22 cellular contexts compared by ENCODE assay signal in the genomic region with DNA sequence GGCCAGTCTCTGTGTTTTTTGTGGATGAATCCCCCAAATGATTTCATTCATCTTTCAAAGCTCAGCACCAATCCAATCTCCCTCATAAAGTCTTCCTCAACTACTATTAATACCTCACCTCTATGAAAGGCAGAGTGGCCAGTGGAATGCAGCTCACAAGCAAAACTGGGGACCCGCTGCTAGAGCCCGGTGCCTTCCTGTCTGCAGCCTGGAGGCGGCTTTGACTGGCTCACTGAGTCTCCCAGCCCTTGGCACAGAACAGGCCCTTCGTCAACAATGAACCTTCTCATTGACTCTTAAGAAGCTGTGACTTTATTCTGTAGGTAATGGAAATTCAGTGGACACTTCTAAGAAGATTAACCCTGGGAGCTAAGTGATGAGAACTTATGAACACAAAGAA.
DNase-seq lines count a peak whose midpoint lies in the region; ATAC-seq and TF ChIP-seq lines count a peak whose summit lies in the region.
"Had no signal": no experiment of that assay in that cellular context is flagged by ENCODE, and none has a peak within 500 bp of the region (broad histone marks: within the 10 kb centered on the region; RNA-seq: fewer than 3 reads in every experiment).

No MANE protein-coding gene starts in this region.

- peaks cover 12% of the 10 kb centered on the region for H3K4me1 Mint-ChIP-seq in neural progenitor cell
- peaks cover 0 to 17% (median 5%) of the 10 kb centered on the region in 7 donors for H3K4me1 Mint-ChIP-seq in naive thymus-derived CD4-positive, alpha-beta T cell

- H3K79me2 ChIP-seq in hepatocyte, result no peaks in the 10 kb centered on the region
- no peaks in the 10 kb centered on the region for H3K79me2 ChIP-seq in neural progenitor cell (ENCODE audit: low read depth)

- intact Hi-C loops in naive thymus-derived CD4-positive, alpha-beta T cell (cut with micrococcal nuclease), result no loop called here

- no peaks in the 10 kb centered on the region for H3K9me2 ChIP-seq in hepatocyte (replicated peaks; ENCODE audit: insufficient read depth)

- H3K36me3 ChIP-seq in hepatocyte (replicated peaks; ENCODE audit: insufficient read depth, low read depth) (no peaks in the 10 kb centered on the region), neural progenitor cell (no peaks in the 10 kb centered on the region)
- H3K36me3 ChIP-seq in naive thymus-derived CD4-positive, alpha-beta T cell (ENCODE audit: control insufficient read depth in 2 of 3, insufficient read depth in 3 of 3, low read length in 3 of 3), result no peaks in the 10 kb centered on the region
- H3K36me3 ChIP-seq: HAP-1, MG63, Peyer's patch had no signal

- ATAC-seq in naive thymus-derived CD4-positive, alpha-beta T cell, result no peak
- no peak for ATAC-seq in HG02678 (IDR thresholded peaks at IDR 0.05; ENCODE audit: unreplicated experiment)
- ATAC-seq: CD8-positive, alpha-beta T cell; K562 had no signal

- H3K27ac ChIP-seq in hepatocyte, result peak overlapping the region; percentile 35
- no peak overlapping the region for H3K27ac ChIP-seq in neural progenitor cell
- H3K27ac ChIP-seq in naive thymus-derived CD4-positive, alpha-beta T cell (ENCODE audit: low read depth, low read length), result no peak overlapping the region
- H3K27ac ChIP-seq: GM23248 had no signal

- CTCF ChIA-PET in naive thymus-derived CD4-positive, alpha-beta T cell (lab: Charles Lee), result no interaction called here

- H2AFZ ChIP-seq in hepatocyte (no peak overlapping the region), neural progenitor cell (replicated peaks) (no peak overlapping the region)
- H2AFZ ChIP-seq: GM23248 had no signal

- H3K4me1 ChIP-seq in hepatocyte (ENCODE audit: insufficient read depth), result peaks cover 3% of the 10 kb centered on the region
- peaks cover 18% of the 10 kb centered on the region for H3K4me1 ChIP-seq in neural progenitor cell
- H3K4me1 ChIP-seq in naive thymus-derived CD4-positive, alpha-beta T cell (ENCODE audit: control insufficient read depth in 2 of 2, insufficient read depth in 2 of 2, low read length in 2 of 2), result peaks cover 0 to 2% of the 10 kb centered on the region in 2 donors
- H3K4me1 ChIP-seq: HAP-1, Peyer's patch had no signal

- DNase-seq in NCI-H82 (lab: John Stamatoyannopoulos, UW) (peak; percentile 36), NCI-H82 treated with DMSO at 0.1 percent for 48 hours (lab: John Stamatoyannopoulos, UW; ENCODE audit: unreplicated experiment) (no peak), hepatocyte (ENCODE audit: low spot score) (no peak), neural progenitor cell (ENCODE audit: low spot score) (peak; percentile 53), NCI-H2029 treated with DMSO at 0.1 percent for 48 hours (lab: John Stamatoyannopoulos, UW) (no peak), SK-N-DZ (ENCODE audit: low spot score) (no peak)
- DNase-seq in naive thymus-derived CD4-positive, alpha-beta T cell, result no peak
- DNase-seq: AML-193; CD8-positive, alpha-beta T cell; EL; GM23248; MG63; NCI-H1048; NCI-H1417 treated with DMSO at 0.1 percent for 48 hours; NCI-H187; NCI-H226; NCI-H510A treated with DMSO at 0.1 percent for 48 hours; NCI-H774; Peyer's patch had no signal

- peaks cover 6% of the 10 kb centered on the region for H3K27me3 Mint-ChIP-seq in neural progenitor cell (ENCODE audit: insufficient read depth, low read depth)
- H3K27me3 Mint-ChIP-seq in naive thymus-derived CD4-positive, alpha-beta T cell, result no peaks in the 10 kb centered on the region

- H3K27me3 ChIP-seq in hepatocyte, result no peaks in the 10 kb centered on the region
- H3K27me3 ChIP-seq in neural progenitor cell, result no peaks in the 10 kb centered on the region
- no peaks in the 10 kb centered on the region for H3K27me3 ChIP-seq in naive thymus-derived CD4-positive, alpha-beta T cell (ENCODE audit: control insufficient read depth in 2 of 2, insufficient read depth in 2 of 2, low read length in 2 of 2)
- H3K27me3 ChIP-seq: MG63, Peyer's patch had no signal

- H3F3A ChIP-seq in neural progenitor cell (ENCODE audit: low read depth), result peaks cover 4% of the 10 kb centered on the region

- TF ChIP-seq CTCF in hepatocyte (IDR thresholded peaks at IDR 0.05; ENCODE audit: poor library complexity) (no peak), neural progenitor cell (IDR thresholded peaks at IDR 0.05) (no peak)

- H3K4me3 Mint-ChIP-seq in neural progenitor cell, result no peak overlapping the region
- no peak overlapping the region for H3K4me3 Mint-ChIP-seq in naive thymus-derived CD4-positive, alpha-beta T cell
- H3K4me3 Mint-ChIP-seq: CD8-positive, alpha-beta T cell had no signal

- H4K20me1 ChIP-seq in hepatocyte (ENCODE audit: insufficient read depth, poor library complexity, severe bottlenecking), result no peaks in the 10 kb centered on the region
- no peaks in the 10 kb centered on the region for H4K20me1 ChIP-seq in neural progenitor cell (ENCODE audit: low read depth)

- 72% methylated on average over 4 of the region's 4 CpGs for WGBS in hepatocyte (ENCODE audit: low lambda C conversion rate, missing lambda C conversion rate)

- H3K9ac ChIP-seq in neural progenitor cell, result no peak overlapping the region
- H3K9ac ChIP-seq: GM23248 had no signal

- POLR2A ChIA-PET in naive thymus-derived CD4-positive, alpha-beta T cell (lab: Charles Lee), result interaction anchor here (0.6 to 0.7 kb wide), 2 partner anchors 9 to 854 kb away, joined by 4 to 5 read pairs; no protein-coding TSS in a partner anchor

- no peaks in the 10 kb centered on the region for H3K9me3 ChIP-seq in hepatocyte (ENCODE audit: low read depth)
- no peaks in the 10 kb centered on the region for H3K9me3 ChIP-seq in neural progenitor cell (ENCODE audit: low read depth)
- H3K9me3 ChIP-seq in naive thymus-derived CD4-positive, alpha-beta T cell (ENCODE audit: control insufficient read depth in 2 of 3, low read length in 3 of 3), result no peaks in the 10 kb centered on the region
- H3K9me3 ChIP-seq: HAP-1, MG63, Peyer's patch had no signal

- H3K4me2 ChIP-seq in hepatocyte (no peak overlapping the region), neural progenitor cell (no peak overlapping the region)

- H3K9me3 Mint-ChIP-seq in neural progenitor cell, result no peaks in the 10 kb centered on the region
- no peaks in the 10 kb centered on the region for H3K9me3 Mint-ChIP-seq in naive thymus-derived CD4-positive, alpha-beta T cell
- H3K9me3 Mint-ChIP-seq: CD8-positive, alpha-beta T cell had no signal

- no peaks in the 10 kb centered on the region for H3K36me3 Mint-ChIP-seq in neural progenitor cell
- H3K36me3 Mint-ChIP-seq in naive thymus-derived CD4-positive, alpha-beta T cell, result peaks cover 0 to 5% (median 0%) of the 10 kb centered on the region in 5 donors
- H3K36me3 Mint-ChIP-seq: CD8-positive, alpha-beta T cell had no signal

- peak overlapping the region; percentile 43 for H3K27ac Mint-ChIP-seq in neural progenitor cell
- peak overlapping the region in 1 of 9 donors; percentile 20 for H3K27ac Mint-ChIP-seq in naive thymus-derived CD4-positive, alpha-beta T cell
- H3K27ac Mint-ChIP-seq: CD8-positive, alpha-beta T cell had no signal

- H3K4me3 ChIP-seq in hepatocyte, result no peak overlapping the region
- H3K4me3 ChIP-seq in neural progenitor cell, result no peak overlapping the region
- no peak overlapping the region for H3K4me3 ChIP-seq in naive thymus-derived CD4-positive, alpha-beta T cell (ENCODE audit: low read length)
- H3K4me3 ChIP-seq: GM23248, HAP-1, K562, MG63, Peyer's patch had no signal

Comparison
In these comparisons a context has a peak if more than half of its experiments do, and no peak if none do; other contexts are left out.
1. DNase-seq: peak in NCI-H82 (single experiment) and neural progenitor cell (single experiment); none in NCI-H82 treated with DMSO at 0.1 percent for 48 hours (single experiment), hepatocyte (single experiment), NCI-H2029 treated with DMSO at 0.1 percent for 48 hours (single experiment), naive thymus-derived CD4-positive, alpha-beta T cell (0 of 9) and SK-N-DZ (single experiment).